25 cellular contexts compared by ENCODE assay signal in genomic region chr1:109204484-109204883, GRCh38.
"Had no signal": no experiment of that assay in that cellular context is flagged by ENCODE, and none has a peak within 500 bp of the region (broad histone marks: within the 10 kb centered on the region; RNA-seq: fewer than 3 reads in every experiment).

No MANE protein-coding gene starts in this region.

- FAIRE-seq: colon had no signal

- H3K4me3 Mint-ChIP-seq: activated CD4-positive, alpha-beta T cell treated with anti-CD3 and anti-CD28 coated beads, Interleukin-2, amount 10 ng/mL, durations not matched to agents 24 days and 14 days; activated CD8-positive, alpha-beta memory T cell treated with anti-CD3 and anti-CD28 coated beads, Interleukin-2, amount 10 ng/mL, durations not matched to agents 7 days and 5 days; activated naive CD4-positive, alpha-beta T cell treated with anti-CD3 and anti-CD28 coated beads for 36 hours; activated naive CD8-positive, alpha-beta T cell treated with anti-CD3 and anti-CD28 coated beads for 36 hours; activated T-cell treated with anti-CD3 and anti-CD28 coated beads, Interleukin-2, amount 50 U/mL, for 24 hours; WTC11 had no signal

- H3K36me3 Mint-ChIP-seq: activated CD8-positive, alpha-beta memory T cell treated with anti-CD3 and anti-CD28 coated beads, Interleukin-2, amount 10 ng/mL, durations not matched to agents 7 days and 5 days; WTC11 had no signal

- H3K9me3 ChIP-seq: Peyer's patch, SJSA1 had no signal

- H3K4me1 Mint-ChIP-seq: WTC11 had no signal

- H3K9me3 Mint-ChIP-seq: activated CD4-positive, alpha-beta T cell treated with anti-CD3 and anti-CD28 coated beads, Interleukin-2, amount 10 ng/mL, durations not matched to agents 24 days and 14 days; activated naive CD4-positive, alpha-beta T cell treated with anti-CD3 and anti-CD28 coated beads for 36 hours; activated naive CD8-positive, alpha-beta T cell treated with anti-CD3 and anti-CD28 coated beads for 36 hours; activated T-cell treated with anti-CD3 and anti-CD28 coated beads, Interleukin-2, amount 50 U/mL, for 24 hours; WTC11 had no signal

- H3K27me3 ChIP-seq: brain microvascular endothelial cell, Peyer's patch, SJSA1 had no signal

- H3K4me1 ChIP-seq: Peyer's patch had no signal

- ATAC-seq: activated CD8-positive, alpha-beta memory T cell treated with anti-CD3 and anti-CD28 coated beads, Interleukin-2, amount 10 ng/mL, durations not matched to agents 7 days and 5 days; SK-N-SH treated with all-trans-retinoic acid at 6 μM for 48 hours; WTC11 had no signal

- DNase-seq: activated CD4-positive, alpha-beta T cell treated with anti-CD3 and anti-CD28 coated beads for 1 hour; activated CD4-positive, alpha-beta T cell treated with anti-CD3 and anti-CD28 coated beads, Interleukin-2, amount 10 ng/mL, durations not matched to agents 24 days and 14 days; activated CD4-positive, alpha-beta T cell treated with anti-CD3 and anti-CD28 coated beads, Interleukin-2, amount 50 U/mL, for 48 hours; activated CD8-positive, alpha-beta memory T cell treated with anti-CD3 and anti-CD28 coated beads, Interleukin-2, amount 10 ng/mL, durations not matched to agents 7 days and 5 days; activated effector memory CD4-positive, alpha-beta T cell treated with anti-CD3 and anti-CD28 coated beads, Interleukin-2, amount 50 U/mL, for 16 hours; activated naive CD4-positive, alpha-beta T cell treated with anti-CD3 and anti-CD28 coated beads for 36 hours; activated naive CD8-positive, alpha-beta T cell treated with anti-CD3 and anti-CD28 coated beads for 36 hours; activated T-cell treated with anti-CD3 and anti-CD28 coated beads, Interleukin-2, amount 50 U/mL, for 24 hours; brain microvascular endothelial cell; NCI-H1092; NCI-H1417; NCI-H1694; NCI-H2029 treated with DMSO at 0.1 percent for 48 hours; NCI-H510A treated with DMSO at 0.1 percent for 48 hours; NCI-H69; NK-92 treated with Interleukin-12 subunit alpha and Interleukin-12 subunit beta, amount 100 ng/mL, for 24 hours; Peyer's patch; SHP77; SW 1271 had no signal

- H3K36me3 ChIP-seq: brain microvascular endothelial cell, cardiac muscle cell, SJSA1 had no signal

- H3K27ac Mint-ChIP-seq: activated CD4-positive, alpha-beta T cell treated with anti-CD3 and anti-CD28 coated beads, Interleukin-2, amount 10 ng/mL, durations not matched to agents 24 days and 14 days; activated CD8-positive, alpha-beta memory T cell treated with anti-CD3 and anti-CD28 coated beads, Interleukin-2, amount 10 ng/mL, durations not matched to agents 7 days and 5 days; activated naive CD4-positive, alpha-beta T cell treated with anti-CD3 and anti-CD28 coated beads for 36 hours; activated naive CD8-positive, alpha-beta T cell treated with anti-CD3 and anti-CD28 coated beads for 36 hours; activated T-cell treated with anti-CD3 and anti-CD28 coated beads, Interleukin-2, amount 50 U/mL, for 24 hours; WTC11 had no signal

- H3K27ac ChIP-seq: brain microvascular endothelial cell, cardiac muscle cell, KMS-11, Peyer's patch, SJSA1 had no signal

- H3K4me2 ChIP-seq: KMS-11 had no signal

- H3K4me3 ChIP-seq: cardiac muscle cell, Peyer's patch, SJSA1 had no signal

- H3K9ac ChIP-seq: KMS-11 had no signal

- H3K27me3 Mint-ChIP-seq: activated CD4-positive, alpha-beta T cell treated with anti-CD3 and anti-CD28 coated beads, Interleukin-2, amount 10 ng/mL, durations not matched to agents 24 days and 14 days; activated naive CD8-positive, alpha-beta T cell treated with anti-CD3 and anti-CD28 coated beads for 36 hours; activated T-cell treated with anti-CD3 and anti-CD28 coated beads, Interleukin-2, amount 50 U/mL, for 24 hours had no signal
